Comparison of ENCODE assay signal across 12 cellular contexts in the genomic region with DNA sequence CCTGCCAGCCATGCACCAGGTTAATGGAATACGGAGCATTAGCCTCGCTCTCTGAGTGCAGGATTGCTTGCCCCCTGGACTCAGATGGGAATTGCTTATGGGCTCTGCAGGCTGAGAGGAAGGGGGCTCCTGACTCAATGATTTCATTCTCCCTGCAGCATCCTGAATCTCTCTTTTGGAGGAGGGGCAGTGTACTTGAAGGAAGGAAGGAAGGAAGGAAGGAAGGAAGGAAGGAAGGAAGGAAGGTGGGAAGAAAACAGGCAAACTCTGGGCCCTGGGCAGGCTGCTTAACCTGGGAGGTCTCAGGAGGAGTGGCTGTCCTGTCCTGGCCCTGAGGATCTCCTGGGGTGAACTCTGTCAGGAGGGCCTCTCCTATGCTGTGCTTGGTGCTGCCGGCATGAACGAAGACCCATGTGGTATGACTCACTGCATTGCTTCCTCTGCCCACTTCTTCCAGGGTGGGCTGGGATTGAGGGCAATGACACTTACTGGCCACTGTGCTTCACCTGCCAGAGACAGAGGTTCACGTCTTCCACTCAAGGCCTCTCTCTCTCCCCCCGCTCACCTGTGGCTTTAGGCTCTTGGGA.
DNase-seq lines count a peak whose midpoint lies in the region; ATAC-seq and TF ChIP-seq lines count a peak whose summit lies in the region.
"Had no signal": no experiment of that assay in that cellular context is flagged by ENCODE, and none has a peak within 500 bp of the region (broad histone marks: within the 10 kb centered on the region; RNA-seq: fewer than 3 reads in every experiment).

No MANE protein-coding gene starts in this region.

- H3K9ac ChIP-seq in SK-N-MC (ENCODE audit: insufficient read length) (peak overlapping the region; percentile 67), mesendoderm (ENCODE audit: low read length) (no peak overlapping the region), PC-3 (ENCODE audit: low read length) (no peak overlapping the region)

- peaks cover 31% of the 10 kb centered on the region for H3K4me1 ChIP-seq in mesendoderm (ENCODE audit: control insufficient read depth, low read depth, low read length)
- H3K4me1 ChIP-seq in sigmoid colon, result no peaks in the 10 kb centered on the region
- no peaks in the 10 kb centered on the region for H3K4me1 ChIP-seq in foreskin keratinocyte
- no peaks in the 10 kb centered on the region for H3K4me1 ChIP-seq in PC-3 (ENCODE audit: insufficient read depth, low read length)
- H3K4me1 ChIP-seq: A549, HAP-1 had no signal

- CTCF ChIA-PET in MCF 10A (lab: Yijun Ruan, JAX) (no interaction called here), PC-3 (lab: Charles Lee) (no interaction called here)

- no peak overlapping the region for H2BK5ac ChIP-seq in mesendoderm (ENCODE audit: low read length)

- DNase-seq in SK-N-MC (ENCODE audit: low read depth, low spot score) (peak; percentile 60), mesendoderm (no peak), sigmoid colon (peak; percentile 29), foreskin keratinocyte (no peak), MCF 10A (ENCODE audit: unreplicated experiment) (no peak), PC-3 (no peak)
- DNase-seq: CD4-positive, CD25-positive, alpha-beta regulatory T cell; DMS53; GF-D8 had no signal

- H3K9me2 ChIP-seq in PC-3 (replicated peaks; ENCODE audit: low read length), result no peaks in the 10 kb centered on the region

- no peak overlapping the region for H3K56ac ChIP-seq in mesendoderm (ENCODE audit: low read length)

- H3K27me3 ChIP-seq in mesendoderm (ENCODE audit: insufficient read depth, low read length, poor library complexity) (no peaks in the 10 kb centered on the region), sigmoid colon (peaks cover 0 to 46% (median 5%) of the 10 kb centered on the region in 3 donors), foreskin keratinocyte (no peaks in the 10 kb centered on the region), PC-3 (ENCODE audit: low read length) (peaks cover 64% of the 10 kb centered on the region)

- H3K27ac ChIP-seq in SK-N-MC (peak overlapping the region; percentile 93), mesendoderm (ENCODE audit: low read depth, low read length) (no peak overlapping the region), sigmoid colon (no peak overlapping the region), foreskin keratinocyte (no peak overlapping the region), PC-3 (ENCODE audit: low read length) (no peak overlapping the region)
- H3K27ac ChIP-seq: A549, HL-60 had no signal

- no peaks in the 10 kb centered on the region for H3K4me1 Mint-ChIP-seq in MCF 10A (ENCODE audit: insufficient read depth, unreplicated experiment)
- H3K4me1 Mint-ChIP-seq: CD4-positive, CD25-positive, alpha-beta regulatory T cell had no signal

- H3K4ac ChIP-seq in mesendoderm (ENCODE audit: low read depth, low read length), result no peak overlapping the region

- H3K79me1 ChIP-seq in mesendoderm (ENCODE audit: low read length), result no peaks in the 10 kb centered on the region

- H3K36me3 ChIP-seq in SK-N-MC (ENCODE audit: insufficient read depth, low read length) (no peaks in the 10 kb centered on the region), mesendoderm (ENCODE audit: control insufficient read depth, insufficient read depth, low read length) (no peaks in the 10 kb centered on the region), sigmoid colon (no peaks in the 10 kb centered on the region), PC-3 (ENCODE audit: low read depth, low read length) (no peaks in the 10 kb centered on the region)
- H3K36me3 ChIP-seq: HAP-1 had no signal

- no peak overlapping the region for H3K27ac Mint-ChIP-seq in MCF 10A (ENCODE audit: low read depth, unreplicated experiment)

- no peak for TF ChIP-seq POLR2A in sigmoid colon (IDR thresholded peaks at IDR 0.05)

- H3K79me2 ChIP-seq in mesendoderm (ENCODE audit: control insufficient read depth, insufficient read depth, low read length) (no peaks in the 10 kb centered on the region), PC-3 (ENCODE audit: low read length) (no peaks in the 10 kb centered on the region)

- no peak for TF ChIP-seq CTCF in sigmoid colon (IDR thresholded peaks at IDR 0.05)
- TF ChIP-seq CTCF in foreskin keratinocyte (conservative IDR thresholded peaks at IDR 0.05), result no peak
- no peak for TF ChIP-seq CTCF in MCF 10A (IDR thresholded peaks at IDR 0.05; ENCODE audit: unreplicated experiment)
- no peak for TF ChIP-seq CTCF in PC-3 (conservative IDR thresholded peaks at IDR 0.05; ENCODE audit: low read depth, low read length)

- H3K27me3 Mint-ChIP-seq in MCF 10A (ENCODE audit: insufficient read depth, unreplicated experiment), result peaks cover 52% of the 10 kb centered on the region

- H3K18ac ChIP-seq in mesendoderm (ENCODE audit: low read length), result peak overlapping the region; percentile 23

- H3K9me3 Mint-ChIP-seq in MCF 10A (ENCODE audit: unreplicated experiment), result peaks cover 8% of the 10 kb centered on the region

- no peak overlapping the region for H2AFZ ChIP-seq in PC-3 (ENCODE audit: low read length)

- WGBS in mesendoderm (ENCODE audit: extremely low coverage, insufficient coverage, low lambda C conversion rate), result no CpG with 5 or more reads among the region's 6 CpGs
- WGBS in sigmoid colon, 2 donors, result 72 to 75% methylated on average over 6 of the region's 6 CpGs

- H2AK5ac ChIP-seq in mesendoderm (ENCODE audit: low read length), result no peak overlapping the region

- TF ChIP-seq EP300 in sigmoid colon (IDR thresholded peaks at IDR 0.05), result no peak

- BruUV-seq in MCF 10A (replicated peaks; lab: Mats Ljungman, UMichigan), result no TSS peak
- no TSS peak for BruUV-seq in PC-3 (replicated peaks; lab: Mats Ljungman, UMichigan)

- peak overlapping the region; percentile 16 for H3K23ac ChIP-seq in mesendoderm (ENCODE audit: low read length)

- H2BK120ac ChIP-seq in mesendoderm (ENCODE audit: low read depth, low read length), result no peak overlapping the region

- no peak overlapping the region for H3K4me2 ChIP-seq in mesendoderm (ENCODE audit: low read length)
- no peak overlapping the region for H3K4me2 ChIP-seq in PC-3 (ENCODE audit: low read length)
- H3K4me2 ChIP-seq: A549 had no signal

- no peak overlapping the region for H3K4me3 Mint-ChIP-seq in MCF 10A (ENCODE audit: unreplicated experiment)
- H3K4me3 Mint-ChIP-seq: CD4-positive, CD25-positive, alpha-beta regulatory T cell had no signal

- H3K36me3 Mint-ChIP-seq in MCF 10A (ENCODE audit: insufficient read depth, unreplicated experiment), result no peaks in the 10 kb centered on the region
- H3K36me3 Mint-ChIP-seq: CD4-positive, CD25-positive, alpha-beta regulatory T cell had no signal

- H3K9me3 ChIP-seq in SK-N-MC (ENCODE audit: low read depth, low read length) (no peaks in the 10 kb centered on the region), sigmoid colon (peaks cover 0 to 4% (median 2%) of the 10 kb centered on the region in 4 donors), PC-3 (ENCODE audit: low read length) (no peaks in the 10 kb centered on the region)
- H3K9me3 ChIP-seq: A549, HAP-1 had no signal

- intact Hi-C loops in sigmoid colon (cut with DNase I) (no loop called here), MCF 10A (cut with micrococcal nuclease) (no loop called here), PC-3 (cut with micrococcal nuclease) (no loop called here)

- H2BK15ac ChIP-seq in mesendoderm (replicated peaks; ENCODE audit: low read depth), result no peak overlapping the region

- no peak overlapping the region for H4K5ac ChIP-seq in mesendoderm (ENCODE audit: low read length)

- POLR2A ChIA-PET in MCF 10A (lab: Yijun Ruan, JAX) (no interaction called here), PC-3 (lab: Charles Lee; ENCODE audit: unreplicated experiment) (no interaction called here)

- H3K4me3 ChIP-seq in SK-N-MC, result peak overlapping the region; percentile 55
- no peak overlapping the region for H3K4me3 ChIP-seq in mesendoderm (ENCODE audit: low read length)
- H3K4me3 ChIP-seq in sigmoid colon, result no peak overlapping the region
- no peak overlapping the region for H3K4me3 ChIP-seq in PC-3 (ENCODE audit: low read length)
- H3K4me3 ChIP-seq: A549, HAP-1 had no signal

- ATAC-seq in foreskin keratinocyte (no peak), PC-3 (no peak)
- ATAC-seq: A549 had no signal

- no peak overlapping the region for H4K8ac ChIP-seq in mesendoderm (ENCODE audit: low read depth, low read length)

- no peaks in the 10 kb centered on the region for H3F3A ChIP-seq in PC-3 (ENCODE audit: low read length, unreplicated experiment)

- H4K20me1 ChIP-seq in PC-3 (ENCODE audit: low read length), result no peaks in the 10 kb centered on the region

Comparison
In these comparisons a context has a peak if more than half of its experiments do, and no peak if none do; other contexts are left out.
1. DNase-seq: peak in SK-N-MC (single experiment) and sigmoid colon (single experiment); none in mesendoderm (single experiment), foreskin keratinocyte (0 of 2), MCF 10A (single experiment) and PC-3 (single experiment).